In genomic region chr6:30707281-30707850, GRCh38 we compare ENCODE assay signal across 12 cellular contexts. TPM values are rescaled to one million over a fixed set of nuclear protein-coding genes. Genes with fewer than 3 reads are reported as not detected.
DNase-seq lines count a peak whose midpoint lies in the region; ATAC-seq and TF ChIP-seq lines count a peak whose summit lies in the region.
"Had no signal": no experiment of that assay in that cellular context is flagged by ENCODE, and none has a peak within 500 bp of the region (broad histone marks: within the 10 kb centered on the region; RNA-seq: fewer than 3 reads in every experiment).

No MANE protein-coding gene starts in this region.

- peaks cover 55 to 92% of the 10 kb centered on the region in 2 experiments for H3K36me3 ChIP-seq in HEK293 (ENCODE audit: control insufficient read depth in 2 of 2, insufficient read depth in 1 of 2, low read length in 2 of 2)

- CTCF ChIA-PET in HEK293 (lab: Yijun Ruan, JAX): interaction anchor here (0.6 to 2.7 kb wide), 7 partner anchors 15 to 33 kb away, joined by 3 to 22 read pairs (median 5); no protein-coding TSS in a partner anchor
- CTCF ChIA-PET in activated CD4-positive, alpha-beta T cell treated with anti-CD3 and anti-CD28 coated beads, Interleukin-2, amount 10 ng/mL, durations not matched to agents 7 days and 5 days (lab: Charles Lee): interaction anchor here (0.8 to 2.3 kb wide), 6 partner anchors 9 to 19 kb away, joined by 3 to 7 read pairs (median 4); partner anchors contain the start of genes MDC1 and NRM

- no peaks in the 10 kb centered on the region for H3K27me3 Mint-ChIP-seq in activated T-helper 1 cell treated with anti-CD3 and anti-CD28 coated beads, Interleukin-12 subunit alpha, Interleukin-12 subunit beta, Interleukin-2, Interleukin-4 antibody, amounts not matched to agents 30 ng/mL and 10 ng/mL and 1 ng/mL, durations not matched to agents 14 hours and 24 hours and 36 hours (ENCODE audit: insufficient read depth)
- no peaks in the 10 kb centered on the region for H3K27me3 Mint-ChIP-seq in osteocyte (ENCODE audit: unreplicated experiment)
- H3K27me3 Mint-ChIP-seq in activated CD4-positive, alpha-beta T cell treated with anti-CD3 and anti-CD28 coated beads, Interleukin-2, amount 10 ng/mL, durations not matched to agents 7 days and 5 days: no peaks in the 10 kb centered on the region
- no peaks in the 10 kb centered on the region for H3K27me3 Mint-ChIP-seq in activated CD4-positive, alpha-beta T cell treated with anti-CD3 and anti-CD28 coated beads, Interleukin-2, amount 10 ng/mL, durations not matched to agents 24 days and 14 days

- no peak for TF ChIP-seq CTCF in HEK293 (tag by site-specific recombination; IDR thresholded peaks at IDR 0.05)
- TF ChIP-seq CTCF in osteocyte (IDR thresholded peaks at IDR 0.05): no peak

- no peaks in the 10 kb centered on the region for H3K9me3 Mint-ChIP-seq in activated T-helper 1 cell treated with anti-CD3 and anti-CD28 coated beads, Interleukin-12 subunit alpha, Interleukin-12 subunit beta, Interleukin-2, Interleukin-4 antibody, amounts not matched to agents 30 ng/mL and 10 ng/mL and 1 ng/mL, durations not matched to agents 14 hours and 24 hours and 36 hours
- no peaks in the 10 kb centered on the region for H3K9me3 Mint-ChIP-seq in osteocyte (ENCODE audit: unreplicated experiment)
- H3K9me3 Mint-ChIP-seq in activated CD4-positive, alpha-beta T cell treated with anti-CD3 and anti-CD28 coated beads, Interleukin-2, amount 10 ng/mL, durations not matched to agents 7 days and 5 days: no peaks in the 10 kb centered on the region
- no peaks in the 10 kb centered on the region for H3K9me3 Mint-ChIP-seq in activated CD4-positive, alpha-beta T cell treated with anti-CD3 and anti-CD28 coated beads, Interleukin-2, amount 10 ng/mL, durations not matched to agents 24 days and 14 days

- H3K36me3 Mint-ChIP-seq in activated T-helper 1 cell treated with anti-CD3 and anti-CD28 coated beads, Interleukin-12 subunit alpha, Interleukin-12 subunit beta, Interleukin-2, Interleukin-4 antibody, amounts not matched to agents 30 ng/mL and 10 ng/mL and 1 ng/mL, durations not matched to agents 14 hours and 24 hours and 36 hours (ENCODE audit: low read depth): peaks cover 63% of the 10 kb centered on the region
- H3K36me3 Mint-ChIP-seq in osteocyte (ENCODE audit: unreplicated experiment): peaks cover 55% of the 10 kb centered on the region
- H3K36me3 Mint-ChIP-seq in activated CD4-positive, alpha-beta T cell treated with anti-CD3 and anti-CD28 coated beads, Interleukin-2, amount 10 ng/mL, durations not matched to agents 7 days and 5 days (ENCODE audit: low read depth): peaks cover 57% of the 10 kb centered on the region
- peaks cover 76% of the 10 kb centered on the region for H3K36me3 Mint-ChIP-seq in activated CD4-positive, alpha-beta T cell treated with anti-CD3 and anti-CD28 coated beads, Interleukin-2, amount 10 ng/mL, durations not matched to agents 24 days and 14 days (ENCODE audit: low read depth)

- POLR2A ChIA-PET in HEK293 (lab: Yijun Ruan, JAX): interaction anchor here (1.0 to 2.9 kb wide), 8 partner anchors 10 to 91 kb away, joined by 4 to 36 read pairs (median 6); partner anchors contain the start of genes IER3, MDC1, NRM and TUBB
- POLR2A ChIA-PET in activated CD4-positive, alpha-beta T cell treated with anti-CD3 and anti-CD28 coated beads, Interleukin-2, amount 10 ng/mL, durations not matched to agents 7 days and 5 days (lab: Charles Lee): no interaction called here

- DNase-seq in NCI-H2107 treated with DMSO at 0.1 percent for 48 hours (lab: John Stamatoyannopoulos, UW; ENCODE audit: unreplicated experiment) (peak; percentile 71), osteocyte (ENCODE audit: extremely low spot score, unreplicated experiment) (no peak), NCI-H524 treated with DMSO at 0.1 percent for 48 hours (lab: John Stamatoyannopoulos, UW) (no peak)
- no peak for DNase-seq in activated T-helper 1 cell treated with anti-CD3 and anti-CD28 coated beads, Interleukin-12 subunit alpha, Interleukin-12 subunit beta, Interleukin-2, Interleukin-4 antibody, amounts not matched to agents 30 ng/mL and 10 ng/mL and 1 ng/mL, durations not matched to agents 14 hours and 24 hours and 36 hours (ENCODE audit: low spot score)
- DNase-seq in activated CD4-positive, alpha-beta T cell treated with anti-CD3 and anti-CD28 coated beads, Interleukin-2, amount 10 ng/mL, durations not matched to agents 7 days and 5 days: no peak
- DNase-seq in activated CD4-positive, alpha-beta T cell treated with anti-CD3 and anti-CD28 coated beads, Interleukin-2, amount 10 ng/mL, durations not matched to agents 24 days and 14 days: no peak
- DNase-seq: esophagus squamous epithelium; NCI-H1048; stimulated activated CD4-positive, alpha-beta T cell treated with anti-CD3 and anti-CD28 coated beads, Interleukin-4, amount 100 ng/mL, for 4 hours had no signal

- peaks cover 25% of the 10 kb centered on the region for H3K4me1 Mint-ChIP-seq in activated T-helper 1 cell treated with anti-CD3 and anti-CD28 coated beads, Interleukin-12 subunit alpha, Interleukin-12 subunit beta, Interleukin-2, Interleukin-4 antibody, amounts not matched to agents 30 ng/mL and 10 ng/mL and 1 ng/mL, durations not matched to agents 14 hours and 24 hours and 36 hours (ENCODE audit: low read depth)
- peaks cover 12% of the 10 kb centered on the region for H3K4me1 Mint-ChIP-seq in osteocyte (ENCODE audit: unreplicated experiment)
- H3K4me1 Mint-ChIP-seq in activated CD4-positive, alpha-beta T cell treated with anti-CD3 and anti-CD28 coated beads, Interleukin-2, amount 10 ng/mL, durations not matched to agents 7 days and 5 days: peaks cover 23% of the 10 kb centered on the region
- peaks cover 28% of the 10 kb centered on the region for H3K4me1 Mint-ChIP-seq in activated CD4-positive, alpha-beta T cell treated with anti-CD3 and anti-CD28 coated beads, Interleukin-2, amount 10 ng/mL, durations not matched to agents 24 days and 14 days

- H3K4me3 Mint-ChIP-seq in activated T-helper 1 cell treated with anti-CD3 and anti-CD28 coated beads, Interleukin-12 subunit alpha, Interleukin-12 subunit beta, Interleukin-2, Interleukin-4 antibody, amounts not matched to agents 30 ng/mL and 10 ng/mL and 1 ng/mL, durations not matched to agents 14 hours and 24 hours and 36 hours: no peak overlapping the region
- no peak overlapping the region for H3K4me3 Mint-ChIP-seq in osteocyte (ENCODE audit: unreplicated experiment)
- no peak overlapping the region for H3K4me3 Mint-ChIP-seq in activated CD4-positive, alpha-beta T cell treated with anti-CD3 and anti-CD28 coated beads, Interleukin-2, amount 10 ng/mL, durations not matched to agents 7 days and 5 days
- no peak overlapping the region for H3K4me3 Mint-ChIP-seq in activated CD4-positive, alpha-beta T cell treated with anti-CD3 and anti-CD28 coated beads, Interleukin-2, amount 10 ng/mL, durations not matched to agents 24 days and 14 days

- no peak for ATAC-seq in HG03571 (IDR thresholded peaks at IDR 0.05; ENCODE audit: unreplicated experiment)
- ATAC-seq: activated CD4-positive, CD25-positive, alpha-beta regulatory T cell treated with anti-CD3 and anti-CD28 coated beads, Interleukin-2, amount 50 U/mL, for 24 hours had no signal

- intact Hi-C loops in activated T-helper 1 cell treated with anti-CD3 and anti-CD28 coated beads, Interleukin-12 subunit alpha, Interleukin-12 subunit beta, Interleukin-2, Interleukin-4 antibody, amounts not matched to agents 30 ng/mL and 10 ng/mL and 1 ng/mL, durations not matched to agents 14 hours and 24 hours and 36 hours (cut with micrococcal nuclease): no loop called here
- intact Hi-C loops in activated CD4-positive, alpha-beta T cell treated with anti-CD3 and anti-CD28 coated beads, Interleukin-2, amount 10 ng/mL, durations not matched to agents 24 days and 14 days (cut with micrococcal nuclease): no loop called here

- peak overlapping the region; percentile 52 for H3K27ac Mint-ChIP-seq in activated T-helper 1 cell treated with anti-CD3 and anti-CD28 coated beads, Interleukin-12 subunit alpha, Interleukin-12 subunit beta, Interleukin-2, Interleukin-4 antibody, amounts not matched to agents 30 ng/mL and 10 ng/mL and 1 ng/mL, durations not matched to agents 14 hours and 24 hours and 36 hours
- H3K27ac Mint-ChIP-seq in osteocyte (ENCODE audit: unreplicated experiment): peak overlapping the region; percentile 42
- no peak overlapping the region for H3K27ac Mint-ChIP-seq in activated CD4-positive, alpha-beta T cell treated with anti-CD3 and anti-CD28 coated beads, Interleukin-2, amount 10 ng/mL, durations not matched to agents 7 days and 5 days
- H3K27ac Mint-ChIP-seq in activated CD4-positive, alpha-beta T cell treated with anti-CD3 and anti-CD28 coated beads, Interleukin-2, amount 10 ng/mL, durations not matched to agents 24 days and 14 days: no peak overlapping the region

- H3K27ac ChIP-seq in HEK293 (ENCODE audit: extremely low read depth, low read depth, low read length): peak overlapping the region; percentile 91
- H3K27ac ChIP-seq: esophagus squamous epithelium had no signal

- H3K4me3 ChIP-seq in HEK293 (ENCODE audit: low read depth, low read length): no peak overlapping the region
- H3K4me3 ChIP-seq: esophagus squamous epithelium had no signal

- H3K4me1 ChIP-seq in HEK293 (ENCODE audit: control insufficient read depth, insufficient read depth, low read length): peaks cover 17% of the 10 kb centered on the region

- no peaks in the 10 kb centered on the region for H3K9me3 ChIP-seq in HEK293 (ENCODE audit: control insufficient read depth, insufficient read depth, low read depth, low read length)
- H3K9me3 ChIP-seq: esophagus squamous epithelium had no signal

RNA-seq across cellular contexts. Expression of gene MDC1, which starts 9.7 kb away (rescaled TPM):
- 93.7 and 95.7 TPM in 2 replicates for total RNA-seq in activated T-helper 1 cell treated with anti-CD3 and anti-CD28 coated beads, Interleukin-12 subunit alpha, Interleukin-12 subunit beta, Interleukin-2, Interleukin-4 antibody, amounts not matched to agents 30 ng/mL and 10 ng/mL and 1 ng/mL, durations not matched to agents 14 hours and 24 hours and 36 hours
- 37.7 and 40.1 TPM in 2 replicates for total RNA-seq in osteocyte
- 10 to 100 TPM; 46.8 to 53.2 TPM for total RNA-seq in activated CD4-positive, alpha-beta T cell treated with anti-CD3 and anti-CD28 coated beads, Interleukin-2, amount 10 ng/mL, durations not matched to agents 7 days and 5 days
- 93.9 and 97.2 TPM in 2 replicates for total RNA-seq in activated CD4-positive, alpha-beta T cell treated with anti-CD3 and anti-CD28 coated beads, Interleukin-2, amount 10 ng/mL, durations not matched to agents 24 days and 14 days

RNA-seq across cellular contexts. Expression of gene TUBB, which starts 12.8 kb away (rescaled TPM):
- 1,001 and 1,002 TPM in 2 replicates for total RNA-seq in activated T-helper 1 cell treated with anti-CD3 and anti-CD28 coated beads, Interleukin-12 subunit alpha, Interleukin-12 subunit beta, Interleukin-2, Interleukin-4 antibody, amounts not matched to agents 30 ng/mL and 10 ng/mL and 1 ng/mL, durations not matched to agents 14 hours and 24 hours and 36 hours
- total RNA-seq in osteocyte: 725 and 729 TPM in 2 replicates
- 1,000 to 10,000 TPM; 1,494 to 1,661 TPM for total RNA-seq in activated CD4-positive, alpha-beta T cell treated with anti-CD3 and anti-CD28 coated beads, Interleukin-2, amount 10 ng/mL, durations not matched to agents 7 days and 5 days
- 1,084 and 1,089 TPM in 2 replicates for total RNA-seq in activated CD4-positive, alpha-beta T cell treated with anti-CD3 and anti-CD28 coated beads, Interleukin-2, amount 10 ng/mL, durations not matched to agents 24 days and 14 days

RNA-seq across cellular contexts. Expression of gene NRM, which starts 16.6 kb away (rescaled TPM):
- 15.5 and 15.9 TPM in 2 replicates for total RNA-seq in activated T-helper 1 cell treated with anti-CD3 and anti-CD28 coated beads, Interleukin-12 subunit alpha, Interleukin-12 subunit beta, Interleukin-2, Interleukin-4 antibody, amounts not matched to agents 30 ng/mL and 10 ng/mL and 1 ng/mL, durations not matched to agents 14 hours and 24 hours and 36 hours
- 28.1 and 31.5 TPM in 2 replicates for total RNA-seq in osteocyte
- 10 to 100 TPM; 43.1 to 58.8 TPM for total RNA-seq in activated CD4-positive, alpha-beta T cell treated with anti-CD3 and anti-CD28 coated beads, Interleukin-2, amount 10 ng/mL, durations not matched to agents 7 days and 5 days
- 20.2 and 20.5 TPM in 2 replicates for total RNA-seq in activated CD4-positive, alpha-beta T cell treated with anti-CD3 and anti-CD28 coated beads, Interleukin-2, amount 10 ng/mL, durations not matched to agents 24 days and 14 days

RNA-seq across cellular contexts. Expression of gene PPP1R18, which starts 20.9 kb away (rescaled TPM):
- 203 and 213 TPM in 2 replicates for total RNA-seq in activated T-helper 1 cell treated with anti-CD3 and anti-CD28 coated beads, Interleukin-12 subunit alpha, Interleukin-12 subunit beta, Interleukin-2, Interleukin-4 antibody, amounts not matched to agents 30 ng/mL and 10 ng/mL and 1 ng/mL, durations not matched to agents 14 hours and 24 hours and 36 hours
- 134 and 135 TPM in 2 replicates for total RNA-seq in osteocyte
- total RNA-seq in activated CD4-positive, alpha-beta T cell treated with anti-CD3 and anti-CD28 coated beads, Interleukin-2, amount 10 ng/mL, durations not matched to agents 7 days and 5 days: 100 to 1,000 TPM; 243 to 272 TPM
- 167 and 169 TPM in 2 replicates for total RNA-seq in activated CD4-positive, alpha-beta T cell treated with anti-CD3 and anti-CD28 coated beads, Interleukin-2, amount 10 ng/mL, durations not matched to agents 24 days and 14 days

RNA-seq across cellular contexts. Expression of gene DHX16, which starts 34.6 kb away (rescaled TPM):
- total RNA-seq in activated T-helper 1 cell treated with anti-CD3 and anti-CD28 coated beads, Interleukin-12 subunit alpha, Interleukin-12 subunit beta, Interleukin-2, Interleukin-4 antibody, amounts not matched to agents 30 ng/mL and 10 ng/mL and 1 ng/mL, durations not matched to agents 14 hours and 24 hours and 36 hours: 52.0 and 54.2 TPM in 2 replicates
- 28.7 TPM in 2 replicates for total RNA-seq in osteocyte
- 10 to 100 TPM; 40.4 to 40.7 TPM for total RNA-seq in activated CD4-positive, alpha-beta T cell treated with anti-CD3 and anti-CD28 coated beads, Interleukin-2, amount 10 ng/mL, durations not matched to agents 7 days and 5 days
- total RNA-seq in activated CD4-positive, alpha-beta T cell treated with anti-CD3 and anti-CD28 coated beads, Interleukin-2, amount 10 ng/mL, durations not matched to agents 24 days and 14 days: 53.4 and 56.7 TPM in 2 replicates

Comparison
In these comparisons a context has a peak if more than half of its experiments do, and no peak if none do; other contexts are left out.
1. H3K27ac Mint-ChIP-seq: peak in activated T-helper 1 cell treated with anti-CD3 and anti-CD28 coated beads, Interleukin-12 subunit alpha, Interleukin-12 subunit beta, Interleukin-2, Interleukin-4 antibody, amounts not matched to agents 30 ng/mL and 10 ng/mL and 1 ng/mL, durations not matched to agents 14 hours and 24 hours and 36 hours (single experiment) and osteocyte (single experiment); none in activated CD4-positive, alpha-beta T cell treated with anti-CD3 and anti-CD28 coated beads, Interleukin-2, amount 10 ng/mL, durations not matched to agents 7 days and 5 days (single experiment) and activated CD4-positive, alpha-beta T cell treated with anti-CD3 and anti-CD28 coated beads, Interleukin-2, amount 10 ng/mL, durations not matched to agents 24 days and 14 days (single experiment).